10 cellular contexts compared by ENCODE assay signal in genomic region chr10:132363376-132363775, GRCh38.
"Had no signal": no experiment of that assay in that cellular context is flagged by ENCODE, and none has a peak within 500 bp of the region (broad histone marks: within the 10 kb centered on the region; RNA-seq: fewer than 3 reads in every experiment).

No MANE protein-coding gene starts in this region.

- H3K9me3 Mint-ChIP-seq: activated naive CD4-positive, alpha-beta T cell treated with anti-CD3 and anti-CD28 coated beads for 36 hours; type B pancreatic cell had no signal

- DNase-seq: activated CD4-positive, alpha-beta memory T cell treated with anti-CD3 and anti-CD28 coated beads for 36 hours; activated naive CD4-positive, alpha-beta T cell treated with anti-CD3 and anti-CD28 coated beads for 36 hours; esophagus squamous epithelium; foreskin fibroblast; left ventricle myocardium inferior; right cardiac atrium; stimulated activated naive B cell treated with anti-CD40 and anti-IgM and Interleukin-4, amounts not matched to agents 10 μg/mL and 1 μg/mL and 100 μg/mL, for 72 hours had no signal

- H3K4me3 Mint-ChIP-seq: activated CD4-positive, alpha-beta memory T cell treated with anti-CD3 and anti-CD28 coated beads for 36 hours; activated naive CD4-positive, alpha-beta T cell treated with anti-CD3 and anti-CD28 coated beads for 36 hours; activated T-helper 1 cell treated with anti-CD3 and anti-CD28 coated beads, Interleukin-12 subunit alpha, Interleukin-12 subunit beta, Interleukin-2, Interleukin-4 antibody, amounts not matched to agents 30 ng/mL and 10 ng/mL and 1 ng/mL, durations not matched to agents 14 hours and 24 hours and 36 hours; brain; stimulated activated naive B cell treated with anti-CD40 and anti-IgM and Interleukin-4, amounts not matched to agents 10 μg/mL and 1 μg/mL and 100 μg/mL, for 72 hours; type B pancreatic cell had no signal

- H3K27ac ChIP-seq: esophagus squamous epithelium, left ventricle myocardium inferior had no signal

- H3K27ac Mint-ChIP-seq: activated CD4-positive, alpha-beta memory T cell treated with anti-CD3 and anti-CD28 coated beads for 36 hours; activated naive CD4-positive, alpha-beta T cell treated with anti-CD3 and anti-CD28 coated beads for 36 hours; brain; stimulated activated naive B cell treated with anti-CD40 and anti-IgM and Interleukin-4, amounts not matched to agents 10 μg/mL and 1 μg/mL and 100 μg/mL, for 72 hours; type B pancreatic cell had no signal

- H3K27me3 Mint-ChIP-seq: activated CD4-positive, alpha-beta memory T cell treated with anti-CD3 and anti-CD28 coated beads for 36 hours; brain; stimulated activated naive B cell treated with anti-CD40 and anti-IgM and Interleukin-4, amounts not matched to agents 10 μg/mL and 1 μg/mL and 100 μg/mL, for 72 hours; type B pancreatic cell had no signal
